ENCODE assay signal across 13 cellular contexts in genomic region chr4:104205116-104205515, GRCh38.
"Had no signal": no experiment of that assay in that cellular context is flagged by ENCODE, and none has a peak within 500 bp of the region (broad histone marks: within the 10 kb centered on the region; RNA-seq: fewer than 3 reads in every experiment).

No MANE protein-coding gene starts in this region.

- DNase-seq: dorsolateral prefrontal cortex; effector CD8-positive, alpha-beta T cell; islet precursor cell; mucosa of descending colon; naive thymus-derived CD8-positive, alpha-beta T cell; spleen; stimulated activated CD4-positive, alpha-beta T cell treated with anti-CD3 and anti-CD28 coated beads, Interleukin-15, amount 100 ng/mL, for 24 hours; stimulated activated CD4-positive, alpha-beta T cell treated with anti-CD3 and anti-CD28 coated beads, Interleukin-1b, Interleukin-23, amount 100 ng/mL, for 48 hours; stimulated activated CD4-positive, alpha-beta T cell treated with anti-CD3 and anti-CD28 coated beads, Interleukin-4, amount 100 ng/mL, for 24 hours; testis; upper lobe of right lung had no signal

- H3K4me3 ChIP-seq: dorsolateral prefrontal cortex, mucosa of descending colon, spleen, testis, tibial nerve, upper lobe of right lung, vagina had no signal
